In the genomic region with DNA sequence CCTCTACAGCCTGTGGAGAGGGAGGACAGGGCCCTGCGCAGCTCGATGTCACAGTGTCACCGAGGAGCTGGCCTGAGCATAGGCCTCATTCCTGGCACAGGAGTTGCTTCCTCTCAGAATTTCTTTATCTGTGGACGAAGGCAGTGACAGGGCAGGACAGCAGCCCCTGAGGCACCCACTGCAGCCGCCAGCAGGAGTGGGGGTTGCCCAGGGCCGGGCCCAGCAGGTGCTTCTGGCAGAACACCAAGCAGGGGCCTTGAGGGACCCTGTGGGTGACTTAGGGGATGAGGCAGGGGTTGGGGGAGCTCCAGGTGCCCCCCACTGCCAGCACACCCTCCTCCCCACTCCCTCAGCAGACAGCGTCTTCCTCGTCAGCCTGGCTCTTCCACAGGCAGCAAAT, we compare ENCODE assay signal across 21 cellular contexts.
DNase-seq lines count a peak whose midpoint lies in the region; ATAC-seq, FAIRE-seq and TF ChIP-seq lines count a peak whose summit lies in the region.
"Had no signal": no experiment of that assay in that cellular context is flagged by ENCODE, and none has a peak within 500 bp of the region (broad histone marks: within the 10 kb centered on the region; RNA-seq: fewer than 3 reads in every experiment).

No MANE protein-coding gene starts in this region.

- H3K27ac Mint-ChIP-seq in stimulated activated memory B cell treated with anti-CD40 and anti-IgM and Interleukin-4, amounts not matched to agents 10 μg/mL and 1 μg/mL and 100 μg/mL, for 72 hours: no peak overlapping the region
- no peak overlapping the region for H3K27ac Mint-ChIP-seq in Calu3 (ENCODE audit: unreplicated experiment)
- H3K27ac Mint-ChIP-seq: CD8-positive, alpha-beta T cell; GM23338; IgD-negative memory B cell had no signal

- H2AFZ ChIP-seq in HepG2 (ENCODE audit: low read length) (no peak overlapping the region), neuronal stem cell (ENCODE audit: low read length) (no peak overlapping the region)
- H2AFZ ChIP-seq: GM23338 had no signal

- 28% methylated on average over 3 of the region's 8 CpGs for WGBS in HepG2 (ENCODE audit: low lambda C conversion rate)
- no CpG with 5 or more reads among the region's 8 CpGs for WGBS in neuronal stem cell (ENCODE audit: extremely low coverage in 2 of 2, insufficient read length in 2 of 2, insufficient replicate concordance in 1 of 2), 2 donors

- no peak for TF ChIP-seq POLR2A in HepG2 (IDR thresholded peaks at IDR 0.05; ENCODE audit: insufficient read depth in 1 of 2, low read depth in 2 of 2, low read length in 2 of 2)

- peak overlapping the region; percentile 67 for H2AK5ac ChIP-seq in neuronal stem cell (ENCODE audit: low read depth, low read length)

- peaks cover 14% of the 10 kb centered on the region for H3K4me1 ChIP-seq in BLaER1
- 0 out of 2 replicates have a peak, but pooled peaks cover 6% of the 10 kb centered on the region for H3K4me1 ChIP-seq in HepG2 (ENCODE audit: insufficient read depth, low read length)
- no peaks in the 10 kb centered on the region for H3K4me1 ChIP-seq in neuronal stem cell (ENCODE audit: control insufficient read depth in 2 of 2, insufficient read depth in 1 of 2, low read depth in 1 of 2, low read length in 2 of 2)

- no peaks in the 10 kb centered on the region for H3K4me1 Mint-ChIP-seq in stimulated activated memory B cell treated with anti-CD40 and anti-IgM and Interleukin-4, amounts not matched to agents 10 μg/mL and 1 μg/mL and 100 μg/mL, for 72 hours
- peaks cover 45% of the 10 kb centered on the region for H3K4me1 Mint-ChIP-seq in Calu3 (ENCODE audit: low read depth, unreplicated experiment)

- POLR2A ChIA-PET in HepG2 (lab: Yijun Ruan, JAX): no interaction called here

- no peaks in the 10 kb centered on the region for H3K9me3 Mint-ChIP-seq in stimulated activated memory B cell treated with anti-CD40 and anti-IgM and Interleukin-4, amounts not matched to agents 10 μg/mL and 1 μg/mL and 100 μg/mL, for 72 hours
- H3K9me3 Mint-ChIP-seq in Calu3 (ENCODE audit: low read depth, unreplicated experiment): no peaks in the 10 kb centered on the region
- H3K9me3 Mint-ChIP-seq: CD8-positive, alpha-beta T cell; GM23338; IgD-negative memory B cell had no signal

- H3K4me3 ChIP-seq in BLaER1: no peak overlapping the region
- no peak overlapping the region for H3K4me3 ChIP-seq in HepG2 (replicated peaks in 1 of 3; ENCODE audit: insufficient read depth in 1 of 3, low read depth in 2 of 3, low read length in 3 of 3)
- H3K4me3 ChIP-seq in neuronal stem cell (ENCODE audit: low read length in 2 of 2): no peak overlapping the region
- H3K4me3 ChIP-seq: BLaER1 treated with 17β-estradiol and CSF1 and Interleukin-3, amounts not matched to agents 10 nM and 100 nM; GM12878; GM23338 had no signal

- H3K9me3 ChIP-seq in BLaER1 (peaks cover 31% of the 10 kb centered on the region), HepG2 (ENCODE audit: low read length) (no peaks in the 10 kb centered on the region), neuronal stem cell (replicated peaks in 1 of 2; ENCODE audit: control insufficient read depth in 2 of 2, insufficient read depth in 1 of 2, low read depth in 1 of 2, low read length in 2 of 2) (no peaks in the 10 kb centered on the region)

- no peak overlapping the region for H4K8ac ChIP-seq in neuronal stem cell (ENCODE audit: low read depth, low read length)

- FAIRE-seq in HepG2 (lab: Jason Lieb, UNC): no peak
- FAIRE-seq: GM12878, H54, HTR-8/SVneo had no signal

- H3K79me2 ChIP-seq in HepG2 (ENCODE audit: insufficient read depth, low read length): no peaks in the 10 kb centered on the region

- H3K18ac ChIP-seq in neuronal stem cell (ENCODE audit: low read length): no peak overlapping the region

- BruUV-seq in HepG2 (replicated peaks; lab: Mats Ljungman, UMichigan): no TSS peak
- BruUV-seq in Calu3 (replicated peaks; lab: Mats Ljungman, UMichigan): no TSS peak

- H2BK5ac ChIP-seq in neuronal stem cell (ENCODE audit: low read length): no peak overlapping the region

- no peak overlapping the region for H2BK15ac ChIP-seq in neuronal stem cell (ENCODE audit: low read length)

- no peak overlapping the region for H2BK12ac ChIP-seq in neuronal stem cell (ENCODE audit: low read length)

- peak overlapping the region; percentile 4 for H3K4ac ChIP-seq in neuronal stem cell (ENCODE audit: low read length)

- TF ChIP-seq CTCF in HepG2 (CRISPR knock-in tag; IDR thresholded peaks at IDR 0.05) (no peak), Calu3 (IDR thresholded peaks at IDR 0.05; ENCODE audit: unreplicated experiment) (no peak)

- no peak overlapping the region for H2BK120ac ChIP-seq in neuronal stem cell (ENCODE audit: low read depth, low read length)

- TF ChIP-seq EP300 in HepG2 (IDR thresholded peaks at IDR 0.05; ENCODE audit: low read depth in 2 of 2, low read length in 2 of 2) (no peak), HepG2 (CRISPR knock-in tag; IDR thresholded peaks at IDR 0.05; ENCODE audit: borderline replicate concordance) (no peak)

- peak overlapping the region; percentile 3; the same call in 1 of the 2 replicates for H3K4me2 ChIP-seq in BLaER1
- H3K4me2 ChIP-seq in HepG2 (ENCODE audit: low read depth, low read length): no peak overlapping the region
- no peak overlapping the region for H3K4me2 ChIP-seq in neuronal stem cell (ENCODE audit: insufficient read depth, low read length, poor library complexity, severe bottlenecking)
- H3K4me2 ChIP-seq: GM23338 had no signal

- TF ChIP-seq RAD21 in HepG2 (CRISPR knock-in tag; IDR thresholded peaks at IDR 0.05): no peak

- H3K27ac ChIP-seq in BLaER1 (0 out of 2 replicates have a peak overlapping the region, but pooled peaks have one; percentile 22), HepG2 (ENCODE audit: extremely low read length, insufficient read depth, low read length) (no peak overlapping the region), neuronal stem cell (replicated peaks; ENCODE audit: low read length) (no peak overlapping the region)
- H3K27ac ChIP-seq: BLaER1 treated with 17β-estradiol and CSF1 and Interleukin-3, amounts not matched to agents 10 nM and 100 nM had no signal

- H3K4me3 Mint-ChIP-seq in stimulated activated memory B cell treated with anti-CD40 and anti-IgM and Interleukin-4, amounts not matched to agents 10 μg/mL and 1 μg/mL and 100 μg/mL, for 72 hours: no peak overlapping the region
- H3K4me3 Mint-ChIP-seq in Calu3 (ENCODE audit: low read depth, unreplicated experiment): no peak overlapping the region
- H3K4me3 Mint-ChIP-seq: CD8-positive, alpha-beta T cell; GM23338; IgD-negative memory B cell had no signal

- H3K27me3 ChIP-seq in BLaER1 (no peaks in the 10 kb centered on the region), HepG2 (ENCODE audit: control insufficient read depth in 1 of 2, insufficient read depth in 2 of 2, low read length in 2 of 2) (peaks cover 4 to 19% of the 10 kb centered on the region in 2 experiments; a peak in 3 of 5 replicates), neuronal stem cell (ENCODE audit: control insufficient read depth in 3 of 3, insufficient read depth in 3 of 3, low read depth in 1 of 3, low read length in 3 of 3) (peaks cover 0 to 3% (median 0%) of the 10 kb centered on the region in 3 experiments)
- H3K27me3 ChIP-seq: BLaER1 treated with 17β-estradiol and CSF1 and Interleukin-3, amounts not matched to agents 10 nM and 100 nM had no signal

- DNase-seq in HepG2 (ENCODE audit: low spot score): no peak
- no peak for DNase-seq in neuronal stem cell (ENCODE audit: low spot score)
- DNase-seq in T-helper 9 cell: no peak
- no peak for DNase-seq in sciatic nerve (ENCODE audit: low spot score)
- DNase-seq in stimulated activated CD4-positive, alpha-beta T cell treated with anti-CD3 and anti-CD28 coated beads, Interleukin-4, amount 100 ng/mL, for 4 hours: no peak
- DNase-seq in Calu3: no peak
- DNase-seq: 8988T; CD8-positive, alpha-beta T cell; DMS 273 treated with DMSO at 0.1 percent for 48 hours; DMS53; DND-41; EL; HCEC 1CT had no signal

- H3K36me3 Mint-ChIP-seq in stimulated activated memory B cell treated with anti-CD40 and anti-IgM and Interleukin-4, amounts not matched to agents 10 μg/mL and 1 μg/mL and 100 μg/mL, for 72 hours: no peaks in the 10 kb centered on the region
- H3K36me3 Mint-ChIP-seq in Calu3 (ENCODE audit: insufficient read depth, unreplicated experiment): peaks cover 23% of the 10 kb centered on the region
- H3K36me3 Mint-ChIP-seq: CD8-positive, alpha-beta T cell; IgD-negative memory B cell had no signal

- no peak overlapping the region for H3K14ac ChIP-seq in neuronal stem cell (ENCODE audit: low read length)

- in situ Hi-C loops in HepG2 (cut with HindIII; ENCODE audit: extremely low pct_ligation_motif_present, low pct_unique_long_range_greater_than_20kb): loop anchor here (10.0 to 25.0 kb wide), 2 partner anchors 429 to 832 kb away; no protein-coding TSS in a partner anchor

- H3K9ac ChIP-seq in BLaER1 (no peak overlapping the region), HepG2 (ENCODE audit: insufficient read depth, low read depth, low read length) (no peak overlapping the region), neuronal stem cell (ENCODE audit: low read depth, low read length, poor library complexity) (no peak overlapping the region)
- H3K9ac ChIP-seq: BLaER1 treated with 17β-estradiol and CSF1 and Interleukin-3, amounts not matched to agents 10 nM and 100 nM had no signal

- H3K79me1 ChIP-seq in neuronal stem cell (ENCODE audit: low read depth, low read length): no peaks in the 10 kb centered on the region

- H3K23ac ChIP-seq in neuronal stem cell (ENCODE audit: low read depth, low read length, poor library complexity): no peak overlapping the region

- intact Hi-C loops in HepG2 (cut with micrococcal nuclease; ENCODE audit: unreplicated experiment) (no loop called here), sciatic nerve (cut with DNase I) (loop anchor here (10.0 kb wide), 1 partner anchor 339 kb away; no protein-coding TSS in a partner anchor), Calu3 (cut with micrococcal nuclease; ENCODE audit: unreplicated experiment) (no loop called here)

- H3K27me3 Mint-ChIP-seq in stimulated activated memory B cell treated with anti-CD40 and anti-IgM and Interleukin-4, amounts not matched to agents 10 μg/mL and 1 μg/mL and 100 μg/mL, for 72 hours: peaks cover 8% of the 10 kb centered on the region
- no peaks in the 10 kb centered on the region for H3K27me3 Mint-ChIP-seq in Calu3 (ENCODE audit: unreplicated experiment)
- H3K27me3 Mint-ChIP-seq: IgD-negative memory B cell had no signal

- no peaks in the 10 kb centered on the region for H4K20me1 ChIP-seq in BLaER1
- H4K20me1 ChIP-seq in HepG2 (ENCODE audit: insufficient read depth, low read length): no peaks in the 10 kb centered on the region
- H4K20me1 ChIP-seq: BLaER1 treated with 17β-estradiol and CSF1 and Interleukin-3, amounts not matched to agents 10 nM and 100 nM had no signal

- H3K36me3 ChIP-seq in BLaER1 (no peaks in the 10 kb centered on the region), HepG2 (replicated peaks in 1 of 2; ENCODE audit: control insufficient read depth in 1 of 2, insufficient read depth in 2 of 2, low read length in 2 of 2) (no peaks in the 10 kb centered on the region), neuronal stem cell (replicated peaks in 1 of 2; ENCODE audit: control insufficient read depth in 2 of 2, insufficient read depth in 2 of 2, low read length in 2 of 2) (no peaks in the 10 kb centered on the region)
- H3K36me3 ChIP-seq: BLaER1 treated with 17β-estradiol and CSF1 and Interleukin-3, amounts not matched to agents 10 nM and 100 nM had no signal

- peak; percentile 27 for ATAC-seq in HepG2
- peak; percentile 18 for ATAC-seq in stimulated activated memory B cell treated with anti-CD40 and anti-IgM and Interleukin-4, amounts not matched to agents 10 μg/mL and 1 μg/mL and 100 μg/mL, for 72 hours
- ATAC-seq in sciatic nerve: no peak
- ATAC-seq: CD8-positive, alpha-beta T cell; GM23338 had no signal

- peak overlapping the region; percentile 5 for H4K91ac ChIP-seq in neuronal stem cell (ENCODE audit: low read depth, low read length, poor library complexity)

- CTCF ChIA-PET in HepG2 (lab: Yijun Ruan, JAX; ENCODE audit: low intra/inter-chr PET ratio, low total read pairs): no interaction called here
- CTCF ChIA-PET in Calu3 (lab: Charles Lee): no interaction called here
